8 cellular contexts compared by ENCODE assay signal in the genomic region with DNA sequence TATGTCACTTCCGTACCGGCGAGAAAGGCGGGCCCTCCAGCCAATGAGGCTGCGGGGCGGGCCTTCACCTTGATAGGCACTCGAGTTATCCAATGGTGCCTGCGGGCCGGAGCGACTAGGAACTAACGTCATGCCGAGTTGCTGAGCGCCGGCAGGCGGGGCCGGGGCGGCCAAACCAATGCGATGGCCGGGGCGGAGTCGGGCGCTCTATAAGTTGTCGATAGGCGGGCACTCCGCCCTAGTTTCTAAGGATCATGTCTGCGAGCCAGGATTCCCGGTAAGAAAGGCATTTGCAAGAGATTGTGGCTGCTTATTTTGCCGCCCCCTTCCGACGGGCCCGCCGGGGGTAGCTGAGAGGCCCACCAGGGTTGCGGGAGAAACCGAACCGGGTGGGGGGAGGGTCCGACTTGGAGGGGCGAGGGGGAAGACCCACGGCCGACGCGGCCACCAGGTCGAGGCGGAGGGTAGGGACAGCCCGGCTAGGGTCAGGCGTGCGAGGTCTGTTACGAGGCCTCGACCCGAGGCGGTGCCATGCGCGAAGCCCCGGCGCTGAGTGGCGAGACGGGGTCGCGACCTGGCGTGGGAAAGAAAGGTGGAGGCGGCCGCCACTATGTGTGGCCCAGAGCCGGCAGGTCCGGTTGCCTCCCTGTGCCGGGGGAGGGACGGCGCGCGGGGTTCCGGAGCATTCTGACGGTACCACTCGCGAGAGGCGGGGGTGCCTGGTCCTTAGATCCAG. TPM values are rescaled to one million over a fixed set of nuclear protein-coding genes. Genes with fewer than 3 reads are reported as not detected.
A peak's percentile ranks its signal among the peaks of the same experiment; 100 is the strongest.
DNase-seq lines count a peak whose midpoint lies in the region; ATAC-seq and TF ChIP-seq lines count a peak whose summit lies in the region.

No MANE protein-coding gene starts in this region.

- no peaks in the 10 kb centered on the region for H3K9me3 ChIP-seq in colonic mucosa

- H3K4me1 ChIP-seq in colonic mucosa: peaks cover 12% of the 10 kb centered on the region

- peaks cover 27% of the 10 kb centered on the region for H3K36me3 ChIP-seq in colonic mucosa

- DNase-seq in AG09309 (ENCODE audit: low read depth): peak; percentile 97
- peak; percentile 98 for DNase-seq in NCI-H748 treated with DMSO at 0.1 percent for 48 hours (lab: John Stamatoyannopoulos, UW)
- DNase-seq in activated CD4-positive, alpha-beta T cell treated with anti-CD3 and anti-CD28 coated beads, Interleukin-2, amount 50 U/mL, for 1 hour: peak; percentile 100
- peak; percentile 100 for DNase-seq in colonic mucosa
- DNase-seq in left lobe of liver (ENCODE audit: low spot score): peak; percentile 100
- peak; percentile 99 for DNase-seq in stimulated activated CD4-positive, alpha-beta T cell treated with anti-CD3 and anti-CD28 coated beads, Interleukin-2, amount 100 ng/mL, for 4 hours (ENCODE audit: low read depth)

- ATAC-seq in GM19043 (IDR thresholded peaks at IDR 0.05; ENCODE audit: low read depth, unreplicated experiment): peak; percentile 92
- peak; percentile 85 for ATAC-seq in HG03460 (IDR thresholded peaks at IDR 0.05; ENCODE audit: unreplicated experiment)
- peak; percentile 88 for ATAC-seq in left lobe of liver

- peak overlapping the region; percentile 75 for H3K4me3 ChIP-seq in AG09309 (ENCODE audit: control insufficient read depth, low read depth, low read length)
- H3K4me3 ChIP-seq in colonic mucosa: peak overlapping the region; percentile 97

- H3K9ac ChIP-seq in colonic mucosa (ENCODE audit: low read depth in 2 of 2, low read length in 2 of 2): peak overlapping the region; percentile 99

- H3K27ac ChIP-seq in colonic mucosa: peak overlapping the region; percentile 98

- no peaks in the 10 kb centered on the region for H3K27me3 ChIP-seq in colonic mucosa

- TF ChIP-seq CTCF in AG09309 (IDR thresholded peaks at IDR 0.05; ENCODE audit: control insufficient read depth, insufficient read depth, low read depth, low read length, missing control alignments): no peak
- TF ChIP-seq CTCF in colonic mucosa (IDR thresholded peaks at IDR 0.05): no peak

- intact Hi-C loops in colonic mucosa (cut with DNase I): no loop called here

RNA-seq across cellular contexts. Expression of gene CD68, which starts 6.7 kb away (rescaled TPM):
- total RNA-seq in colonic mucosa (10 to 100 TPM; 37.7 to 56.6 TPM), left lobe of liver (44.2 TPM)

RNA-seq across cellular contexts. Expression of gene MPDU1, which starts 10.9 kb away (rescaled TPM):
- 100 to 1,000 TPM in 1 of 2 donors, 10 to 100 TPM in 1; 80.1 to 111 TPM for total RNA-seq in colonic mucosa
- 49.4 TPM for total RNA-seq in left lobe of liver

RNA-seq across cellular contexts. Expression of gene SENP3, which starts 11.0 kb away (rescaled TPM):
- total RNA-seq in colonic mucosa (10 to 100 TPM; 25.7 to 56.6 TPM), left lobe of liver (14.1 TPM)

RNA-seq across cellular contexts. Expression of gene TNFSF13, which starts 14.2 kb away (rescaled TPM):
- total RNA-seq in colonic mucosa (100 to 1,000 TPM in 1 of 2 donors, 10 to 100 TPM in 1; 67.5 to 125 TPM), left lobe of liver (5.9 TPM)

RNA-seq across cellular contexts. Expression of gene SOX15, which starts 17.1 kb away (rescaled TPM):
- total RNA-seq in colonic mucosa: 1 to 10 TPM in 1 of 2 donors, under 1 TPM in 1; 0.61 to 1.0 TPM
- total RNA-seq in left lobe of liver: 0.20 TPM

Comparison
In these comparisons a context has a peak if more than half of its experiments do, and no peak if none do; other contexts are left out.
1. Peak in every context shown above with its lines: DNase-seq, ATAC-seq, H3K4me3 ChIP-seq and H3K27ac ChIP-seq.